In the genomic region with DNA sequence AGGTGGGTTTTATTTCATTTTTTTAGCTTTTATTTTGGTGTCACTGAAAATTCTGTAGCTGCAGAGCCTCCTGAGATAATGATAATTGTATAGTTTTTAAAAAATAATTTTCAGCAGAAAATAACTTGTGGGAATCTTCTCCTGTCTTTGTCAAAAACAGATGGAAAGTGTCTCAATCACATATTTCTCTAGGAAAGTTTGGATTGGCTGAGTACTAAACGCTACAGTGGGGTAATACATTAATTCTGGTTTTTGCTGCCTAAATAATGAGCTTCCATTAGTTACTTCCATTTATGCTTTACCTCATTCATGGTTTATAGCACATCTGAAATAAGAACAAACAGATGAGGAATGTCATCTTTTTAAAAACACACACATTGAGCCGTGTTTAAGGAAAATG, we compare ENCODE assay signal across 18 cellular contexts. TPM values are rescaled to one million over a fixed set of nuclear protein-coding genes. Genes with fewer than 3 reads are reported as not detected.
DNase-seq lines count a peak whose midpoint lies in the region; ATAC-seq and TF ChIP-seq lines count a peak whose summit lies in the region.
"Had no signal": no experiment of that assay in that cellular context is flagged by ENCODE, and none has a peak within 500 bp of the region (broad histone marks: within the 10 kb centered on the region; RNA-seq: fewer than 3 reads in every experiment).

No MANE protein-coding gene starts in this region.

- peak overlapping the region; percentile 89 for H3K4me3 ChIP-seq in AG04449 (ENCODE audit: low read depth, low read length)
- H3K4me3 ChIP-seq in SJSA1: peak overlapping the region; percentile 72
- peak overlapping the region; percentile 48 to 54 for H3K4me3 ChIP-seq in prostate gland
- H3K4me3 ChIP-seq: K562 had no signal

- TF ChIP-seq CTCF in AG04449 (IDR thresholded peaks at IDR 0.05; ENCODE audit: insufficient read depth, low read length, missing control alignments) (no peak), prostate gland (IDR thresholded peaks at IDR 0.05) (no peak)
- no peak for TF ChIP-seq CTCF in CD4-positive, alpha-beta T cell (IDR thresholded peaks at IDR 0.05)

- no peaks in the 10 kb centered on the region for H3K9me3 ChIP-seq in SJSA1 (replicated peaks)
- H3K9me3 ChIP-seq in prostate gland: no peaks in the 10 kb centered on the region
- H3K9me3 ChIP-seq in CD4-positive, alpha-beta T cell (ENCODE audit: control insufficient read depth, low read length): no peaks in the 10 kb centered on the region
- H3K9me3 ChIP-seq: heart left ventricle, testis had no signal

- H3K27me3 ChIP-seq in SJSA1 (replicated peaks) (no peaks in the 10 kb centered on the region), prostate gland (replicated peaks; ENCODE audit: insufficient read depth) (peaks cover 11% of the 10 kb centered on the region)
- H3K27me3 ChIP-seq in CD4-positive, alpha-beta T cell (ENCODE audit: control insufficient read depth, insufficient read depth, low read length): peaks cover 61% of the 10 kb centered on the region
- H3K27me3 ChIP-seq: testis had no signal

- H3K36me3 ChIP-seq in SJSA1 (peaks cover 9% of the 10 kb centered on the region), prostate gland (no peaks in the 10 kb centered on the region)
- H3K36me3 ChIP-seq: heart left ventricle had no signal

- POLR2A ChIA-PET in AG04449 (lab: Yijun Ruan, JAX): interaction anchor here (1.1 kb wide), 2 partner anchors 13 to 25 kb away, joined by 3 read pairs; no protein-coding TSS in a partner anchor
- POLR2A ChIA-PET in CD4-positive, alpha-beta T cell (lab: Charles Lee): no interaction called here

- no peaks in the 10 kb centered on the region for H3K36me3 Mint-ChIP-seq in CD4-positive, alpha-beta T cell (ENCODE audit: low read depth)

- TF ChIP-seq POLR2A in prostate gland (IDR thresholded peaks at IDR 0.05): no peak

- H3K4me1 ChIP-seq in SJSA1 (replicated peaks): peaks cover 36% of the 10 kb centered on the region
- no peaks in the 10 kb centered on the region for H3K4me1 ChIP-seq in prostate gland (replicated peaks)
- H3K4me1 ChIP-seq: testis had no signal

- ATAC-seq in GM21576 (IDR thresholded peaks at IDR 0.05; ENCODE audit: unreplicated experiment): no peak
- no peak for ATAC-seq in CD4-positive, alpha-beta T cell (ENCODE audit: poor library complexity)
- ATAC-seq: activated T-cell treated with anti-CD3 and anti-CD28 coated beads, Interleukin-2, amount 50 U/mL, for 4 hours; heart left ventricle; K562 had no signal

- 53% methylated on average over 2 of the region's 2 CpGs for WGBS in prostate gland

- no peaks in the 10 kb centered on the region for H3K4me1 Mint-ChIP-seq in CD4-positive, alpha-beta T cell (ENCODE audit: low read depth)

- H3K9me3 Mint-ChIP-seq in CD4-positive, alpha-beta T cell: no peaks in the 10 kb centered on the region
- H3K9me3 Mint-ChIP-seq: activated T-cell treated with anti-CD3 and anti-CD28 coated beads, Interleukin-2, amount 50 U/mL, for 4 hours; neural crest cell had no signal

- CTCF ChIA-PET in AG04449 (lab: Yijun Ruan, JAX): interaction anchor here (0.7 to 3.1 kb wide), 9 partner anchors 13 to 337 kb away, joined by 3 to 13 read pairs (median 4); no protein-coding TSS in a partner anchor
- CTCF ChIA-PET in CD4-positive, alpha-beta T cell (lab: Charles Lee): no interaction called here

- peaks cover 56% of the 10 kb centered on the region for H3K27me3 Mint-ChIP-seq in CD4-positive, alpha-beta T cell

- H3K4me3 Mint-ChIP-seq in CD4-positive, alpha-beta T cell: no peak overlapping the region
- H3K4me3 Mint-ChIP-seq: activated T-cell treated with anti-CD3 and anti-CD28 coated beads, Interleukin-2, amount 50 U/mL, for 4 hours had no signal

- no peak overlapping the region for H3K27ac Mint-ChIP-seq in CD4-positive, alpha-beta T cell

- no peak for DNase-seq in AG04449 (ENCODE audit: low read depth, low spot score)
- no peak for DNase-seq in SJSA1 (ENCODE audit: low read depth in 1 of 2, low spot score in 2 of 2)
- peak; percentile 42 for DNase-seq in fibroblast of peridontal ligament (ENCODE audit: extremely low read depth)
- no peak for DNase-seq in prostate gland (ENCODE audit: low spot score)
- DNase-seq in dermis blood vessel endothelial cell: no peak
- DNase-seq in posterior vena cava (ENCODE audit: low spot score): no peak
- DNase-seq in CD4-positive, alpha-beta T cell: no peak
- DNase-seq: activated CD4-positive, alpha-beta T cell treated with anti-CD3 and anti-CD28 coated beads for 48 hours; activated T-cell treated with anti-CD3 and anti-CD28 coated beads, Interleukin-2, amount 50 U/mL, for 4 hours; AML-193; dorsolateral prefrontal cortex; NCI-H1417 treated with DMSO at 0.1 percent for 48 hours; testis had no signal

- intact Hi-C loops in prostate gland (cut with DNase I) (no loop called here), posterior vena cava (cut with DNase I) (loop anchor here in 1 of 2 donors (5.0 kb wide), 1 partner anchor 977 kb away; no protein-coding TSS in a partner anchor)
- intact Hi-C loops in CD4-positive, alpha-beta T cell (cut with DNase I, micrococcal nuclease): no loop called here

- H3K27ac ChIP-seq in SJSA1 (no peak overlapping the region), prostate gland (peak overlapping the region; percentile 86)
- H3K27ac ChIP-seq in CD4-positive, alpha-beta T cell (ENCODE audit: low read depth, low read length): no peak overlapping the region
- H3K27ac ChIP-seq: dorsolateral prefrontal cortex had no signal

RNA-seq across cellular contexts. Expression of gene TWIST2, which starts 2.2 kb away (rescaled TPM):
- total RNA-seq in SJSA1 (2014; rRNA removed; shearing (Covaris generic)): 32.6 and 33.9 TPM in 2 replicates
- total RNA-seq in prostate gland: 10 to 100 TPM; 23.5 to 52.9 TPM
- total RNA-seq in dermis blood vessel endothelial cell: 0.56 TPM in 1 of 2 replicates, not detected in the other
- 10 to 100 TPM; 18.6 to 23.0 TPM for total RNA-seq in posterior vena cava
- not detected for total RNA-seq in CD4-positive, alpha-beta T cell
- total RNA-seq: activated T-cell treated with anti-CD3 and anti-CD28 coated beads, Interleukin-2, amount 50 U/mL, for 4 hours; K562; T-helper 1 cell treated with Interleukin-12 subunit alpha and Interleukin-12 subunit beta and Interleukin-4 antibody, amounts not matched to agents 30 ng/mL and 1 ng/mL, for 36 hours had no signal

Comparison
In these comparisons a context has a peak if more than half of its experiments do, and no peak if none do; other contexts are left out.
1. H3K27ac ChIP-seq: peak in prostate gland (2 of 2); none in SJSA1 (single experiment) and CD4-positive, alpha-beta T cell (single experiment).
2. RNA of gene TWIST2, which starts 2.2 kb away (total RNA-seq): 23.5 to 52.9 TPM in prostate gland, 32.6 to 33.9 TPM in SJSA1 and 18.6 to 23.0 TPM in posterior vena cava; 0.56 TPM in dermis blood vessel endothelial cell and not detected in CD4-positive, alpha-beta T cell; every median in the first group is over 10 times any median in the second.
3. Peak in every context shown above with its lines, with median percentiles within 50 percentile points of each other: H3K4me3 ChIP-seq.